Comparison of ENCODE assay signal across 1 cellular context in genomic region chr1:173409613-173410012, GRCh38.
TF ChIP-seq lines count a peak whose summit lies in the region.

No MANE protein-coding gene starts in this region.

TF ChIP-seq in GM12878, 131 proteins besides CTCF, POLR2A, EP300 and RAD21 (continued from another document):
- no peak for TF ChIP-seq BCLAF1 (IDR thresholded peaks at IDR 0.05)
- no peak for TF ChIP-seq ZBED1 (IDR thresholded peaks at IDR 0.05; ENCODE audit: borderline replicate concordance)
- TF ChIP-seq BACH1 (IDR thresholded peaks at IDR 0.05; ENCODE audit: borderline replicate concordance) = no peak
- no peak for TF ChIP-seq MEF2B (IDR thresholded peaks at IDR 0.05; ENCODE audit: partially characterized antibody, poor library complexity, severe bottlenecking)
- no peak for TF ChIP-seq CEBPB (IDR thresholded peaks at IDR 0.05; ENCODE audit: borderline replicate concordance in 1 of 2, low read depth in 2 of 2, low read length in 2 of 2)
- no peak for TF ChIP-seq DPF2 (IDR thresholded peaks at IDR 0.05)
- TF ChIP-seq ZBTB40 (IDR thresholded peaks at IDR 0.05; ENCODE audit: borderline replicate concordance) = no peak
- TF ChIP-seq PML (IDR thresholded peaks at IDR 0.05; ENCODE audit: low read length) = no peak
- no peak for TF ChIP-seq RELB (IDR thresholded peaks at IDR 0.05; ENCODE audit: low read depth)
- TF ChIP-seq RELA (IDR thresholded peaks at IDR 0.05; ENCODE audit: borderline replicate concordance, partially characterized antibody) = no peak
- TF ChIP-seq PRDM15 (CRISPR knock-in tag; IDR thresholded peaks at IDR 0.05) = no peak
